Comparison of ENCODE assay signal across 9 cellular contexts in genomic region chr13:40963927-40964326, GRCh38. TPM values are rescaled to one million over a fixed set of nuclear protein-coding genes. Genes with fewer than 3 reads are reported as not detected.
DNase-seq lines count a peak whose midpoint lies in the region; ATAC-seq and TF ChIP-seq lines count a peak whose summit lies in the region.
"Had no signal": no experiment of that assay in that cellular context is flagged by ENCODE, and none has a peak within 500 bp of the region (broad histone marks: within the 10 kb centered on the region; RNA-seq: fewer than 3 reads in every experiment).

No MANE protein-coding gene starts in this region.

- no peak for DNase-seq in activated CD4-positive, alpha-beta T cell treated with anti-CD3 and anti-CD28 coated beads for 36 hours
- no peak for DNase-seq in activated CD4-positive, alpha-beta T cell treated with anti-CD3 and anti-CD28 coated beads, Interleukin-2, amount 50 U/mL, for 1 hour
- DNase-seq in NCI-H226 (peak; percentile 33), smooth muscle cell (lab: John Stamatoyannopoulos, UW; ENCODE audit: unreplicated experiment) (no peak), foreskin melanocyte (no peak), brain microvascular endothelial cell (no peak)
- DNase-seq: NCI-H2171 treated with DMSO at 0.1 percent for 48 hours had no signal

- H3K36me3 Mint-ChIP-seq in activated CD4-positive, alpha-beta T cell treated with anti-CD3 and anti-CD28 coated beads for 36 hours (ENCODE audit: low read depth): peaks cover 18% of the 10 kb centered on the region

- H3K4me3 ChIP-seq in smooth muscle cell (no peak overlapping the region), brain microvascular endothelial cell (ENCODE audit: low read depth, low read length) (no peak overlapping the region)

- H3K4me1 ChIP-seq in smooth muscle cell (ENCODE audit: low read depth): no peaks in the 10 kb centered on the region

- 97% methylated on average over 1 of the region's 1 CpG for WGBS in smooth muscle cell (ENCODE audit: low lambda C conversion rate)

- H3K4me3 Mint-ChIP-seq in activated CD4-positive, alpha-beta T cell treated with anti-CD3 and anti-CD28 coated beads for 36 hours: no peak overlapping the region

- H3K27me3 ChIP-seq in smooth muscle cell (ENCODE audit: low read depth) (no peaks in the 10 kb centered on the region), brain microvascular endothelial cell (replicated peaks) (no peaks in the 10 kb centered on the region)

- no peak overlapping the region for H3K4me2 ChIP-seq in smooth muscle cell

- H3K27ac ChIP-seq in smooth muscle cell (ENCODE audit: low read depth) (peak overlapping the region; percentile 48), brain microvascular endothelial cell (no peak overlapping the region)

- in situ Hi-C loops in brain microvascular endothelial cell (cut with HindIII; ENCODE audit: low pct_ligation_motif_present, low sequenced_read_pairs): no loop called here

- H3K36me3 ChIP-seq in smooth muscle cell (ENCODE audit: low read depth) (no peaks in the 10 kb centered on the region), brain microvascular endothelial cell (replicated peaks) (no peaks in the 10 kb centered on the region)

- H3F3A ChIP-seq in smooth muscle cell (ENCODE audit: low read depth): no peaks in the 10 kb centered on the region

- H2AFZ ChIP-seq in smooth muscle cell (ENCODE audit: low read depth): no peak overlapping the region

- no peak overlapping the region for H3K9ac ChIP-seq in smooth muscle cell (ENCODE audit: low read depth)

- H3K27ac Mint-ChIP-seq in activated CD4-positive, alpha-beta T cell treated with anti-CD3 and anti-CD28 coated beads for 36 hours: no peak overlapping the region

- peaks cover 97% of the 10 kb centered on the region for H3K79me2 ChIP-seq in smooth muscle cell (ENCODE audit: low read depth)

- intact Hi-C loops in activated CD4-positive, alpha-beta T cell treated with anti-CD3 and anti-CD28 coated beads for 36 hours (cut with DNase I, micrococcal nuclease): no loop called here

- CTCF ChIA-PET in activated CD4-positive, alpha-beta T cell treated with anti-CD3 and anti-CD28 coated beads for 36 hours (lab: Charles Lee): interaction anchor here (1.7 to 3.6 kb wide), 2 partner anchors 11 to 90 kb away, joined by 6 to 21 read pairs; no protein-coding TSS in a partner anchor

- H3K27me3 Mint-ChIP-seq in activated CD4-positive, alpha-beta T cell treated with anti-CD3 and anti-CD28 coated beads for 36 hours: no peaks in the 10 kb centered on the region

- H3K9me3 ChIP-seq in smooth muscle cell (replicated peaks; ENCODE audit: low read depth): no peaks in the 10 kb centered on the region

- H4K20me1 ChIP-seq in smooth muscle cell (ENCODE audit: low read depth): peaks cover 92% of the 10 kb centered on the region

- no peak for TF ChIP-seq CTCF in smooth muscle cell (IDR thresholded peaks at IDR 0.05; ENCODE audit: borderline replicate concordance, insufficient read depth, poor library complexity, severe bottlenecking)
- no peak for TF ChIP-seq CTCF in brain microvascular endothelial cell (IDR thresholded peaks at IDR 0.05; ENCODE audit: low read depth, low read length, missing control alignments)

- peak; percentile 71 for ATAC-seq in activated CD4-positive, alpha-beta T cell treated with anti-CD3 and anti-CD28 coated beads for 36 hours
- ATAC-seq in esophagus mucosa (peak; percentile 93), HG03571 (IDR thresholded peaks at IDR 0.05; ENCODE audit: unreplicated experiment) (no peak)

- no peaks in the 10 kb centered on the region for H3K9me3 Mint-ChIP-seq in activated CD4-positive, alpha-beta T cell treated with anti-CD3 and anti-CD28 coated beads for 36 hours (ENCODE audit: low read depth)

- H3K4me1 Mint-ChIP-seq in activated CD4-positive, alpha-beta T cell treated with anti-CD3 and anti-CD28 coated beads for 36 hours: peaks cover 79% of the 10 kb centered on the region

- POLR2A ChIA-PET in activated CD4-positive, alpha-beta T cell treated with anti-CD3 and anti-CD28 coated beads for 36 hours (lab: Charles Lee): interaction anchor here (0.6 kb wide), 1 partner anchor 150 kb away, joined by 8 read pairs; no protein-coding TSS in a partner anchor

RNA-seq across cellular contexts. Expression of gene ELF1, which starts 55.2 kb away (rescaled TPM):
- total RNA-seq in activated CD4-positive, alpha-beta T cell treated with anti-CD3 and anti-CD28 coated beads for 36 hours: 10 to 100 TPM; 75.2 to 87.0 TPM
- total RNA-seq in esophagus mucosa (68.9 TPM), smooth muscle cell (31.8 and 53.1 TPM in 2 replicates)
- polyA plus RNA-seq in smooth muscle cell: 21.2 and 28.7 TPM in 2 replicates
